ENCODE assay signal across 8 cellular contexts in the genomic region with DNA sequence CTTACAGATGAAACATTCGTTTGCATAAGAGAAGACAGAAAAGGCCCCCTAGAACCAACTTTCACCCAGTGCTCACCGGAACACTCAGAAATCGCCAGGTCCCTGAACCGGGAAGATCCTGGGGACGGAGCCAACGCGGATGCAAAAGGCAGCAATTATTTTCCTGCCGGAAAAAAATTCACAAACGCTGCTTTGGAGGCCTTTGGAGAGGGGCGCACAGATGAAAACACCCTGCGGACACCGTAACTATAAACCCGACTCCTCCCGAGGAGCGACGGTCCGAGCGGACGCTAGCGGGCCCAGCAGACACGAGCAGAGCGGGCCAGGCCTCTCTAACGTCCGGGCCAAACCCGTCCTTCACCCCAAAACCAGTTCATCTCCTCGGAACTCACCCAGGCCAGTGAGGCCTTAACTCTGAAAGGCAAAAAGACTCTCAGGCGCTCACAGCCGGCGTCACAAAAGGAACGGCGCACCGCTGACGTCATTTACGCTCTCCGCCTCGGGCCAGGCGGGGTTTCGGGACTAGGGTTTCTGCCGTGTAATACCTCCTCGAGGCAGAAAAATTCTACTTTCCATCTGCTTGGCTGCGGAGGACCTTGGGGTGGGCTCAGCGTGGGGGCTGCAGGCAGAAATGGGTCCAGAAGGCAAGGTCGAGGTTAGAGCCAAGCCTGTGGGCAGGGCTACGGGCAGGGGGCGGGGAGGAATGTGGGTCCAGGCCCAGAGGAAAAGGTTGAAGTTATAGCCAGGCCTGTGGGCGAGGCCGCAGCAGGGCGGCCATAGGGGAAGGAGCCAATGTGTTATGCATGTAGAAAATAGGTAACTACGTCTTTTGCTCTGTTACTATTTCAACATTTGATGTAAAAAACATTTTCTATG. TPM values are rescaled to one million over a fixed set of nuclear protein-coding genes. Genes with fewer than 3 reads are reported as not detected.
DNase-seq lines count a peak whose midpoint lies in the region; ATAC-seq and TF ChIP-seq lines count a peak whose summit lies in the region.

A gene (minus strand): TSS at position 463 of the 876 bp plus-strand sequence. CDS start 2,413 bp downstream, outside the sequence.

- no peaks in the 10 kb centered on the region for H3K27me3 ChIP-seq in smooth muscle cell (ENCODE audit: low read depth)

- H3K36me3 ChIP-seq in smooth muscle cell (ENCODE audit: low read depth), result peaks cover 34% of the 10 kb centered on the region

- no peaks in the 10 kb centered on the region for H4K20me1 ChIP-seq in smooth muscle cell (ENCODE audit: low read depth)

- H3K4me3 Mint-ChIP-seq in immature natural killer cell, result peak within 1 kb of the TSS; percentile 98 to 100 (median 99)

- H3K9me3 Mint-ChIP-seq in immature natural killer cell, result peaks cover 0 to 14% (median 3%) of the 10 kb centered on the region in 6 donors

- peak within 1 kb of the TSS; percentile 83 for H2AFZ ChIP-seq in smooth muscle cell (ENCODE audit: low read depth)

- peaks cover 14% of the 10 kb centered on the region for H3K9me3 ChIP-seq in smooth muscle cell (replicated peaks; ENCODE audit: low read depth)

- peak within 1 kb of the TSS; percentile 92 for H3K4me2 ChIP-seq in smooth muscle cell

- peaks cover 33 to 42% of the 10 kb centered on the region in 2 donors for H3K4me1 Mint-ChIP-seq in immature natural killer cell

- peak; percentile 73 for ATAC-seq in HG02798 (IDR thresholded peaks at IDR 0.05; ENCODE audit: poor library complexity, unreplicated experiment)
- ATAC-seq in GM21576 (IDR thresholded peaks at IDR 0.05; ENCODE audit: unreplicated experiment), result no peak

- peaks cover 32% of the 10 kb centered on the region for H3K79me2 ChIP-seq in smooth muscle cell (ENCODE audit: low read depth)

- peaks cover 1 to 4% (median 2%) of the 10 kb centered on the region in 3 donors for H3K27me3 Mint-ChIP-seq in immature natural killer cell (ENCODE audit: low read depth in 3 of 3)

- H3K27ac ChIP-seq in caudate nucleus (ENCODE audit: low read depth, low read length) (peak within 1 kb of the TSS; percentile 98), smooth muscle cell (ENCODE audit: low read depth) (peak within 1 kb of the TSS; percentile 95)

- H3K4me1 ChIP-seq in smooth muscle cell (ENCODE audit: low read depth), result peaks cover 9% of the 10 kb centered on the region

- H3K4me3 ChIP-seq in smooth muscle cell, result peak within 1 kb of the TSS; percentile 87

- H3K36me3 Mint-ChIP-seq in immature natural killer cell, result peaks cover 28 to 31% (median 31%) of the 10 kb centered on the region in 3 donors

- H3K27ac Mint-ChIP-seq in immature natural killer cell, result peak within 1 kb of the TSS; percentile 98 to 99 (median 99)

- H3K9ac ChIP-seq in smooth muscle cell (ENCODE audit: low read depth), result peak within 1 kb of the TSS; percentile 99

- no peak for TF ChIP-seq CTCF in smooth muscle cell (IDR thresholded peaks at IDR 0.05; ENCODE audit: borderline replicate concordance, insufficient read depth, poor library complexity, severe bottlenecking)

- H3F3A ChIP-seq in smooth muscle cell (ENCODE audit: low read depth), result no peaks in the 10 kb centered on the region

- DNase-seq in GDM1 (lab: John Stamatoyannopoulos, UW), result peak; percentile 65
- peak; percentile 90 for DNase-seq in NCI-H2227 (lab: John Stamatoyannopoulos, UW; ENCODE audit: unreplicated experiment)
- peak; percentile 73 for DNase-seq in activated CD4-positive, CD25-positive, alpha-beta regulatory T cell treated with anti-CD3 and anti-CD28 coated beads, Interleukin-2, amount 50 U/mL, for 16 hours (ENCODE audit: low read depth, low spot score)
- DNase-seq in caudate nucleus (lab: John Stamatoyannopoulos, UW), result peak in 60 of 61 donors; percentile 22 to 89 (median 74)
- peak; percentile 82 to 86 (median 85) for DNase-seq in immature natural killer cell
- peak; percentile 46 for DNase-seq in smooth muscle cell (lab: John Stamatoyannopoulos, UW; ENCODE audit: unreplicated experiment)

- WGBS in smooth muscle cell (ENCODE audit: low lambda C conversion rate), result 3% methylated on average over 49 of the region's 49 CpGs

RNA-seq across cellular contexts. Expression of the gene that starts here (rescaled TPM):
- 10 to 100 TPM in 2 of 3 donors, 1 to 10 TPM in 1; 9.2 to 27.5 (median 23.7) TPM for polyA plus RNA-seq in immature natural killer cell
- 13.2 and 21.0 TPM in 2 replicates for total RNA-seq in smooth muscle cell
- 8.1 and 12.7 TPM in 2 replicates for polyA plus RNA-seq in smooth muscle cell
